In the genomic region with DNA sequence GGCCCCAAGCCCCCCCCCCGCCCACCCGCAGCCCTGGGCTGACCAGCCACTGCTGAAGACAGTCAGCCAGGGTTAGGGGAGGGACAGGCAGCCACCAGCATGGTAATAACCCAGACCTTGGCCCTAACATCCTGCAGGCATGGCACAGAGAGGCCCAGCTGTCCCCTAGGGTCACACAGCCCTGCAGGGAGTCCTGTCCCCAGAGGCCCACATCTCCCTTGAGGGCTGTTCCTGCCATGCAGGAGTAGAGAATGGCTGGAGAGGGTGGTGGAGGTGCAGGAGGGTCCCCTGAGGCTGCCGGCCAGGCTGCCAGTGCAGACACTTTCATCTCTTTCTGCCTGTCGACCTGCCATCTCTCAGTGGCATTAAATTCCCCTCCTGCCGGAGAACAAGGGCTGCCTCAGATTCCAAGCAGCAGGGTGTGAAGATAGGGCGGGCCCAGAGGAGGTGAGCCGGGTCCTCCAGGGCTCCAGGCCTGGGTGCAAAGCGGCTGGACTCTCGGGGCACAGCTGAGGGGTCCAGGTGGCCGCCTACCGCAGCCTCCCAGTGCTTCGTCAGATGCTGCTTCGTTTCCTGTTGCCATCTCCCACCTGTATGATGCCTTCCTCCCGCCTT, we compare ENCODE assay signal across 25 cellular contexts. TPM values are rescaled to one million over a fixed set of nuclear protein-coding genes. Genes with fewer than 3 reads are reported as not detected.
DNase-seq lines count a peak whose midpoint lies in the region; ATAC-seq and TF ChIP-seq lines count a peak whose summit lies in the region.
"Had no signal": no experiment of that assay in that cellular context is flagged by ENCODE, and none has a peak within 500 bp of the region (broad histone marks: within the 10 kb centered on the region; RNA-seq: fewer than 3 reads in every experiment).

No MANE protein-coding gene starts in this region.

- H4K20me1 ChIP-seq in BLaER1 (peaks cover 38% of the 10 kb centered on the region), IMR-90 (ENCODE audit: insufficient read depth, low read length) (no peaks in the 10 kb centered on the region)

- H3K4me1 ChIP-seq in BLaER1 (peaks cover 89% of the 10 kb centered on the region), IMR-90 (ENCODE audit: control insufficient read depth, insufficient read depth, low read length) (peaks cover 22% of the 10 kb centered on the region), body of pancreas (peaks cover 76% of the 10 kb centered on the region), trophoblast cell (ENCODE audit: control insufficient read depth in 1 of 2, insufficient read depth in 2 of 2, low read length in 2 of 2) (peaks cover 52 to 58% of the 10 kb centered on the region in 2 experiments)

- H3K27ac Mint-ChIP-seq in activated CD4-positive, alpha-beta T cell treated with anti-CD3 and anti-CD28 coated beads for 36 hours: no peak overlapping the region
- H3K27ac Mint-ChIP-seq: activated CD8-positive, alpha-beta memory T cell treated with anti-CD3 and anti-CD28 coated beads, Interleukin-2, amount 10 ng/mL, durations not matched to agents 7 days and 5 days; activated naive CD8-positive, alpha-beta T cell treated with anti-CD3 and anti-CD28 coated beads, Interleukin-2, amount 50 U/mL, for 24 hours; activated T-helper 2 cell treated with anti-CD3 and anti-CD28 coated beads, Interferon-gamma antibody, Interleukin-2, Interleukin-4, amounts not matched to agents 10 μg/mL and 5 μg/mL and 100 μg/mL, durations not matched to agents 14 hours and 24 hours and 36 hours; CD8-positive, alpha-beta T cell; effector memory CD8-positive, alpha-beta T cell; T-helper 2 cell treated with Interferon-gamma antibody and Interleukin-4, amounts not matched to agents 5 μg/mL and 100 μg/mL, for 36 hours had no signal

- no peak overlapping the region for H2BK5ac ChIP-seq in IMR-90 (ENCODE audit: low read depth, low read length, poor library complexity, severe bottlenecking)
- H2BK5ac ChIP-seq in trophoblast cell (ENCODE audit: low read depth, low read length, poor library complexity): no peak overlapping the region

- no peak overlapping the region for H2BK15ac ChIP-seq in IMR-90 (ENCODE audit: low read depth, low read length)

- no peak overlapping the region for H2AFZ ChIP-seq in IMR-90 (replicated peaks; ENCODE audit: low read length, poor library complexity)
- no peak overlapping the region for H2AFZ ChIP-seq in trophoblast cell (ENCODE audit: insufficient read depth, low read length, poor library complexity)
- H2AFZ ChIP-seq: GM23248 had no signal

- TF ChIP-seq RAD21 in IMR-90 (IDR thresholded peaks at IDR 0.05; ENCODE audit: low read length): no peak

- no peak overlapping the region for H4K5ac ChIP-seq in IMR-90 (ENCODE audit: low read depth, low read length)

- H2AK5ac ChIP-seq in IMR-90 (ENCODE audit: low read depth, low read length) (no peak overlapping the region), trophoblast cell (ENCODE audit: low read length) (no peak overlapping the region)

- no peak overlapping the region for H3K23ac ChIP-seq in IMR-90 (ENCODE audit: low read depth, low read length)
- no peak overlapping the region for H3K23ac ChIP-seq in trophoblast cell (ENCODE audit: low read length)

- H2BK12ac ChIP-seq in trophoblast cell (ENCODE audit: low read length): no peak overlapping the region

- H4K12ac ChIP-seq in trophoblast cell (ENCODE audit: low read depth, low read length): no peak overlapping the region

- in situ Hi-C loops in IMR-90 (cut with MboI; ENCODE audit: low sequenced_read_pairs): no loop called here

- H3K56ac ChIP-seq in IMR-90 (ENCODE audit: extremely low read depth, insufficient read depth, low read length): no peak overlapping the region

- TF ChIP-seq CTCF in IMR-90 (conservative IDR thresholded peaks at IDR 0.05; ENCODE audit: low read depth, low read length): no peak
- no peak for TF ChIP-seq CTCF in body of pancreas (IDR thresholded peaks at IDR 0.05)

- DNase-seq in IMR-90 (no peak), body of pancreas (peak in 1 of 4 donors; percentile 19), trophoblast cell (no peak)
- DNase-seq in activated CD4-positive, alpha-beta T cell treated with anti-CD3 and anti-CD28 coated beads for 36 hours: no peak
- no peak for DNase-seq in activated CD4-positive, alpha-beta T cell treated with anti-CD3 and anti-CD28 coated beads for 48 hours
- DNase-seq: activated CD4-positive, alpha-beta T cell treated with anti-CD3 and anti-CD28 coated beads for 1 hour; activated CD8-positive, alpha-beta memory T cell treated with anti-CD3 and anti-CD28 coated beads, Interleukin-2, amount 10 ng/mL, durations not matched to agents 7 days and 5 days; activated naive CD8-positive, alpha-beta T cell treated with anti-CD3 and anti-CD28 coated beads, Interleukin-2, amount 50 U/mL, for 24 hours; caudate nucleus; DMS79 treated with DMSO at 0.1 percent for 48 hours; effector memory CD8-positive, alpha-beta T cell; GM23248; immature natural killer cell; KG1; mammary epithelial cell; NCI-H1092 treated with DMSO at 0.1 percent for 48 hours; NCI-H526 had no signal

- no peak overlapping the region for H3K4me3 ChIP-seq in BLaER1
- H3K4me3 ChIP-seq in IMR-90 (ENCODE audit: insufficient read depth, low read depth, low read length): no peak overlapping the region
- H3K4me3 ChIP-seq in body of pancreas: no peak overlapping the region
- H3K4me3 ChIP-seq in trophoblast cell (ENCODE audit: low read depth, low read length): no peak overlapping the region
- H3K4me3 ChIP-seq: GM23248, thyroid gland had no signal

- no peaks in the 10 kb centered on the region for H3K36me3 Mint-ChIP-seq in activated CD4-positive, alpha-beta T cell treated with anti-CD3 and anti-CD28 coated beads for 36 hours (ENCODE audit: low read depth)
- H3K36me3 Mint-ChIP-seq: activated CD8-positive, alpha-beta memory T cell treated with anti-CD3 and anti-CD28 coated beads, Interleukin-2, amount 10 ng/mL, durations not matched to agents 7 days and 5 days; CD8-positive, alpha-beta T cell had no signal

- H3K9me3 ChIP-seq in BLaER1 (no peaks in the 10 kb centered on the region), IMR-90 (ENCODE audit: control insufficient read depth, insufficient read depth, low read length) (no peaks in the 10 kb centered on the region), body of pancreas (no peaks in the 10 kb centered on the region), trophoblast cell (ENCODE audit: insufficient read depth, low read depth, low read length) (no peaks in the 10 kb centered on the region)
- H3K9me3 ChIP-seq: thyroid gland had no signal

- H3K4ac ChIP-seq in IMR-90 (ENCODE audit: low read depth, low read length): no peak overlapping the region
- H3K4ac ChIP-seq in trophoblast cell (ENCODE audit: low read depth, low read length): no peak overlapping the region

- peak overlapping the region; percentile 4 for H2AK9ac ChIP-seq in IMR-90 (replicated peaks; ENCODE audit: low read depth, low read length, poor library complexity)

- H3K27me3 Mint-ChIP-seq in activated CD4-positive, alpha-beta T cell treated with anti-CD3 and anti-CD28 coated beads for 36 hours: no peaks in the 10 kb centered on the region
- H3K27me3 Mint-ChIP-seq: activated CD8-positive, alpha-beta memory T cell treated with anti-CD3 and anti-CD28 coated beads, Interleukin-2, amount 10 ng/mL, durations not matched to agents 7 days and 5 days; activated naive CD8-positive, alpha-beta T cell treated with anti-CD3 and anti-CD28 coated beads, Interleukin-2, amount 50 U/mL, for 24 hours; effector memory CD8-positive, alpha-beta T cell; naive B cell had no signal

- H3K14ac ChIP-seq in IMR-90 (replicated peaks; ENCODE audit: low read depth, low read length) (no peak overlapping the region), trophoblast cell (ENCODE audit: low read length) (peak overlapping the region; percentile 5)

- CTCF ChIA-PET in IMR-90 (lab: Yijun Ruan, JAX): interaction anchor here (3.2 kb wide), 1 partner anchor 54 kb away, joined by 26 read pairs; no protein-coding TSS in a partner anchor
- CTCF ChIA-PET in activated CD4-positive, alpha-beta T cell treated with anti-CD3 and anti-CD28 coated beads for 36 hours (lab: Charles Lee): no interaction called here

- peaks cover 3% of the 10 kb centered on the region for H3K79me2 ChIP-seq in trophoblast cell (ENCODE audit: control insufficient read depth, insufficient read depth, low read length, poor library complexity)

- H2BK120ac ChIP-seq in IMR-90 (ENCODE audit: low read depth, low read length): no peak overlapping the region
- no peak overlapping the region for H2BK120ac ChIP-seq in trophoblast cell (ENCODE audit: insufficient read depth, low read length, poor library complexity)

- H3K9me1 ChIP-seq in IMR-90 (ENCODE audit: insufficient read depth, low read length): no peaks in the 10 kb centered on the region

- H3K4me1 Mint-ChIP-seq in activated CD4-positive, alpha-beta T cell treated with anti-CD3 and anti-CD28 coated beads for 36 hours: peaks cover 5% of the 10 kb centered on the region

- no peak for TF ChIP-seq POLR2A in IMR-90 (IDR thresholded peaks at IDR 0.05; ENCODE audit: low read depth, low read length)
- TF ChIP-seq POLR2A in body of pancreas (IDR thresholded peaks at IDR 0.05): no peak

- no TSS peak for BruUV-seq in IMR-90 (replicated peaks; lab: Mats Ljungman, UMichigan)

- no peak overlapping the region for H3K4me3 Mint-ChIP-seq in activated CD4-positive, alpha-beta T cell treated with anti-CD3 and anti-CD28 coated beads for 36 hours
- H3K4me3 Mint-ChIP-seq: activated CD8-positive, alpha-beta memory T cell treated with anti-CD3 and anti-CD28 coated beads, Interleukin-2, amount 10 ng/mL, durations not matched to agents 7 days and 5 days; activated naive CD8-positive, alpha-beta T cell treated with anti-CD3 and anti-CD28 coated beads, Interleukin-2, amount 50 U/mL, for 24 hours; CD8-positive, alpha-beta T cell; effector memory CD8-positive, alpha-beta T cell; T-helper 2 cell treated with Interferon-gamma antibody and Interleukin-4, amounts not matched to agents 5 μg/mL and 100 μg/mL, for 36 hours had no signal

- H3K4me2 ChIP-seq in BLaER1 (peak overlapping the region; percentile 83), IMR-90 (ENCODE audit: low read depth, low read length) (no peak overlapping the region), trophoblast cell (ENCODE audit: low read length) (no peak overlapping the region)

- intact Hi-C loops in IMR-90 (cut with micrococcal nuclease) (no loop called here), body of pancreas (cut with DNase I) (loop anchor here (10.0 kb wide), 1 partner anchor 53 kb away; no protein-coding TSS in a partner anchor)
- intact Hi-C loops in activated CD4-positive, alpha-beta T cell treated with anti-CD3 and anti-CD28 coated beads for 36 hours (cut with DNase I, micrococcal nuclease): no loop called here

- no peak overlapping the region for H3K18ac ChIP-seq in IMR-90 (ENCODE audit: low read depth, low read length)
- peak overlapping the region; percentile 13 for H3K18ac ChIP-seq in trophoblast cell (ENCODE audit: low read length)

- POLR2A ChIA-PET in IMR-90 (lab: Charles Lee; ENCODE audit: unreplicated experiment): no interaction called here
- POLR2A ChIA-PET in activated CD4-positive, alpha-beta T cell treated with anti-CD3 and anti-CD28 coated beads for 36 hours (lab: Charles Lee): no interaction called here

- H3K9ac ChIP-seq in BLaER1 (no peak overlapping the region), IMR-90 (ENCODE audit: low read depth, low read length) (no peak overlapping the region), trophoblast cell (ENCODE audit: low read length) (no peak overlapping the region)
- H3K9ac ChIP-seq: GM23248 had no signal

- no peak overlapping the region for H2BK20ac ChIP-seq in IMR-90 (ENCODE audit: low read depth, low read length)

- H3K27ac ChIP-seq in BLaER1 (no peak overlapping the region), IMR-90 (ENCODE audit: insufficient read depth, low read length) (no peak overlapping the region), body of pancreas (peak overlapping the region; percentile 78 to 86 (median 82)), trophoblast cell (ENCODE audit: low read depth, low read length) (peak overlapping the region; percentile 40)
- H3K27ac ChIP-seq: GM23248 had no signal

- peaks cover 4 to 5% of the 10 kb centered on the region in 2 experiments; a peak in 1 of 4 replicates for H3K79me1 ChIP-seq in IMR-90 (ENCODE audit: low read depth in 1 of 2, low read length in 2 of 2)
- H3K79me1 ChIP-seq in trophoblast cell (ENCODE audit: low read length): peaks cover 13% of the 10 kb centered on the region

- dilution Hi-C loops in IMR-90 (cut with HindIII; ENCODE audit: low sequenced_read_pairs, unreplicated experiment): no loop called here

- H3K9me3 Mint-ChIP-seq in activated CD4-positive, alpha-beta T cell treated with anti-CD3 and anti-CD28 coated beads for 36 hours (ENCODE audit: low read depth): no peaks in the 10 kb centered on the region
- H3K9me3 Mint-ChIP-seq: activated naive CD8-positive, alpha-beta T cell treated with anti-CD3 and anti-CD28 coated beads, Interleukin-2, amount 50 U/mL, for 24 hours; activated T-helper 2 cell treated with anti-CD3 and anti-CD28 coated beads, Interferon-gamma antibody, Interleukin-2, Interleukin-4, amounts not matched to agents 10 μg/mL and 5 μg/mL and 100 μg/mL, durations not matched to agents 14 hours and 24 hours and 36 hours; CD8-positive, alpha-beta T cell; effector memory CD8-positive, alpha-beta T cell; immature natural killer cell; naive B cell; T-helper 2 cell treated with Interferon-gamma antibody and Interleukin-4, amounts not matched to agents 5 μg/mL and 100 μg/mL, for 36 hours had no signal

- H3K27me3 ChIP-seq in BLaER1: no peaks in the 10 kb centered on the region
- no peaks in the 10 kb centered on the region for H3K27me3 ChIP-seq in IMR-90 (ENCODE audit: control insufficient read depth, insufficient read depth, low read length)
- H3K27me3 ChIP-seq in body of pancreas: no peaks in the 10 kb centered on the region
- H3K27me3 ChIP-seq in trophoblast cell (ENCODE audit: insufficient read depth, low read length): no peaks in the 10 kb centered on the region
- H3K27me3 ChIP-seq: thyroid gland had no signal

- H4K91ac ChIP-seq in IMR-90 (ENCODE audit: insufficient read depth, low read depth, low read length) (no peak overlapping the region), trophoblast cell (ENCODE audit: low read depth, low read length) (no peak overlapping the region)

- peaks cover 10% of the 10 kb centered on the region; the same call in 1 of the 2 replicates for H3K36me3 ChIP-seq in BLaER1
- peaks cover 17% of the 10 kb centered on the region for H3K36me3 ChIP-seq in IMR-90 (ENCODE audit: control insufficient read depth, insufficient read depth, low read length)
- peaks cover 0 to 2% of the 10 kb centered on the region in 2 donors for H3K36me3 ChIP-seq in body of pancreas (replicated peaks in 1 of 2; ENCODE audit: insufficient read depth in 1 of 2, low read depth in 2 of 2)
- peaks cover 35 to 43% of the 10 kb centered on the region in 2 experiments for H3K36me3 ChIP-seq in trophoblast cell (ENCODE audit: control insufficient read depth in 1 of 2, insufficient read depth in 2 of 2, low read length in 2 of 2)

- H4K8ac ChIP-seq in IMR-90 (ENCODE audit: low read depth in 2 of 2, low read length in 2 of 2) (no peak overlapping the region), trophoblast cell (ENCODE audit: low read depth, low read length) (no peak overlapping the region)

- ATAC-seq in IMR-90 (ENCODE audit: low read depth) (no peak), body of pancreas (no peak), GM21528 (IDR thresholded peaks at IDR 0.05; ENCODE audit: low FRiP score, unreplicated experiment) (no peak), HG03521 (IDR thresholded peaks at IDR 0.05; ENCODE audit: unreplicated experiment) (no peak)
- no peak for ATAC-seq in activated CD4-positive, alpha-beta T cell treated with anti-CD3 and anti-CD28 coated beads for 36 hours
- ATAC-seq: activated CD8-positive, alpha-beta memory T cell treated with anti-CD3 and anti-CD28 coated beads, Interleukin-2, amount 10 ng/mL, durations not matched to agents 7 days and 5 days; activated naive CD8-positive, alpha-beta T cell treated with anti-CD3 and anti-CD28 coated beads, Interleukin-2, amount 50 U/mL, for 24 hours; CD8-positive, alpha-beta T cell; effector memory CD8-positive, alpha-beta T cell had no signal

- 68% methylated on average over 6 of the region's 14 CpGs; no CpG with 5 or more reads in 1 of the 2 experiments for WGBS in IMR-90 (ENCODE audit: extremely low coverage in 2 of 2, insufficient read length in 1 of 2), 2 experiments
- 61 to 72% methylated on average over 8 to 14 of the region's 14 CpGs for WGBS in body of pancreas, 2 donors
- no CpG with 5 or more reads among the region's 14 CpGs for WGBS in trophoblast cell (ENCODE audit: extremely low coverage, insufficient coverage, insufficient read length)

RNA-seq across cellular contexts. Expression of a gene that starts 40.0 kb away (rescaled TPM):
- total RNA-seq in IMR-90 (2012; rRNA removed) (24.9 and 30.8 TPM in 2 replicates), body of pancreas (10 to 100 TPM; 86.6 to 87.7 TPM)
- 35.7 and 38.8 TPM in 2 replicates for polyA plus RNA-seq in IMR-90 (2012; rRNA removed)
- polyA plus RNA-seq in IMR-90 (2012; cell fraction: cytosol; rRNA removed): 34.7 and 72.2 TPM in 2 replicates
- 24.5 and 60.8 TPM in 2 replicates for polyA plus RNA-seq in IMR-90 (2012; cell fraction: nucleus; rRNA removed; ENCODE audit: low replicate concordance)
- 101 and 105 TPM in 2 replicates for polyA plus RNA-seq in trophoblast cell (2013)
- 1 to 10 TPM in 1 of 2 experiments, under 1 TPM in 1; 0.82 to 1.1 TPM for total RNA-seq in activated CD4-positive, alpha-beta T cell treated with anti-CD3 and anti-CD28 coated beads for 36 hours

Comparison
In these comparisons a context has a peak if more than half of its experiments do, and no peak if none do; other contexts are left out.
1. H3K27ac ChIP-seq: peak in body of pancreas (4 of 4) and trophoblast cell (single experiment); none in BLaER1 (single experiment) and IMR-90 (single experiment).
2. RNA of a gene that starts 40.0 kb away (total RNA-seq): 86.6 to 87.7 TPM in body of pancreas and 24.9 to 30.8 TPM in IMR-90; 0.82 to 1.1 TPM in activated CD4-positive, alpha-beta T cell treated with anti-CD3 and anti-CD28 coated beads for 36 hours; every median in the first group is over 10 times any median in the second.